8 cellular contexts compared by ENCODE assay signal in genomic region chr3:101685870-101686307, GRCh38. TPM values are rescaled to one million over a fixed set of nuclear protein-coding genes. Genes with fewer than 3 reads are reported as not detected.
DNase-seq lines count a peak whose midpoint lies in the region; ATAC-seq and TF ChIP-seq lines count a peak whose summit lies in the region.

No MANE protein-coding gene starts in this region.

- H2AFZ ChIP-seq in hepatocyte, result peak overlapping the region; percentile 63

- H3K4me3 Mint-ChIP-seq in CD8-positive, alpha-beta memory T cell, result peak overlapping the region; percentile 98 to 100 (median 100)
- peak overlapping the region; percentile 97 for H3K4me3 Mint-ChIP-seq in activated CD8-positive, alpha-beta T cell treated with anti-CD3 and anti-CD28 coated beads, Interleukin-2, amount 10 ng/mL, durations not matched to agents 7 days and 5 days

- H3K36me3 Mint-ChIP-seq in CD8-positive, alpha-beta memory T cell, result peaks cover 0 to 54% (median 20%) of the 10 kb centered on the region in 3 donors
- H3K36me3 Mint-ChIP-seq in activated CD8-positive, alpha-beta T cell treated with anti-CD3 and anti-CD28 coated beads, Interleukin-2, amount 10 ng/mL, durations not matched to agents 7 days and 5 days (ENCODE audit: low read depth), result peaks cover 43% of the 10 kb centered on the region

- peaks cover 25% of the 10 kb centered on the region for H4K20me1 ChIP-seq in hepatocyte (ENCODE audit: insufficient read depth, poor library complexity, severe bottlenecking)

- H3K4me1 ChIP-seq in CD8-positive, alpha-beta memory T cell (ENCODE audit: insufficient read depth, low read length), result peaks cover 34% of the 10 kb centered on the region
- H3K4me1 ChIP-seq in hepatocyte (ENCODE audit: insufficient read depth) (peaks cover 16% of the 10 kb centered on the region), spleen (peaks cover 27 to 93% (median 58%) of the 10 kb centered on the region in 6 donors)

- ATAC-seq in HG02759 (IDR thresholded peaks at IDR 0.05; ENCODE audit: unreplicated experiment), result peak; percentile 5
- peak; percentile 9 for ATAC-seq in activated CD8-positive, alpha-beta T cell treated with anti-CD3 and anti-CD28 coated beads, Interleukin-2, amount 10 ng/mL, durations not matched to agents 7 days and 5 days

- no peaks in the 10 kb centered on the region for H3K9me3 Mint-ChIP-seq in CD8-positive, alpha-beta memory T cell
- no peaks in the 10 kb centered on the region for H3K9me3 Mint-ChIP-seq in activated CD8-positive, alpha-beta T cell treated with anti-CD3 and anti-CD28 coated beads, Interleukin-2, amount 10 ng/mL, durations not matched to agents 7 days and 5 days (ENCODE audit: insufficient read depth)

- H3K79me2 ChIP-seq in hepatocyte, result peaks cover 52% of the 10 kb centered on the region

- POLR2A ChIA-PET in CD8-positive, alpha-beta memory T cell (lab: Charles Lee), result interaction anchor here (0.6 to 3.4 kb wide), 10 partner anchors 9 to 1425 kb away, joined by 3 to 45 read pairs (median 5); partner anchors contain the start of genes CEP97, NFKBIZ, NXPE3 and PCNP
- POLR2A ChIA-PET in activated CD8-positive, alpha-beta T cell treated with anti-CD3 and anti-CD28 coated beads, Interleukin-2, amount 10 ng/mL, durations not matched to agents 7 days and 5 days (lab: Charles Lee), result interaction anchor here (0.9 to 3.7 kb wide), 8 partner anchors 9 to 164 kb away, joined by 3 to 56 read pairs (median 6); partner anchors contain the start of genes CEP97, NFKBIZ and ZBTB11

- H3K9me3 ChIP-seq in CD8-positive, alpha-beta memory T cell (ENCODE audit: low read length), result no peaks in the 10 kb centered on the region
- H3K9me3 ChIP-seq in hepatocyte (ENCODE audit: low read depth) (no peaks in the 10 kb centered on the region), spleen (no peaks in the 10 kb centered on the region)

- peaks cover 28% of the 10 kb centered on the region for H3K36me3 ChIP-seq in CD8-positive, alpha-beta memory T cell (ENCODE audit: insufficient read depth, low read length)
- peaks cover 9% of the 10 kb centered on the region for H3K36me3 ChIP-seq in hepatocyte (replicated peaks; ENCODE audit: insufficient read depth, low read depth)
- peaks cover 4 to 49% (median 39%) of the 10 kb centered on the region in 6 donors for H3K36me3 ChIP-seq in spleen

- no peaks in the 10 kb centered on the region for H3K9me2 ChIP-seq in hepatocyte (replicated peaks; ENCODE audit: insufficient read depth)

- H3K4me1 Mint-ChIP-seq in CD8-positive, alpha-beta memory T cell, result peaks cover 35 to 57% (median 48%) of the 10 kb centered on the region in 3 donors
- H3K4me1 Mint-ChIP-seq in activated CD8-positive, alpha-beta T cell treated with anti-CD3 and anti-CD28 coated beads, Interleukin-2, amount 10 ng/mL, durations not matched to agents 7 days and 5 days (ENCODE audit: low read depth), result peaks cover 38% of the 10 kb centered on the region

- H3K27ac ChIP-seq in CD8-positive, alpha-beta memory T cell (ENCODE audit: low read depth, low read length), result peak overlapping the region; percentile 95
- H3K27ac ChIP-seq in hepatocyte, result peak overlapping the region; percentile 94
- H3K27ac ChIP-seq in spleen, result peak overlapping the region; percentile 85 to 96 (median 93)

- no peaks in the 10 kb centered on the region for H3K27me3 Mint-ChIP-seq in CD8-positive, alpha-beta memory T cell
- H3K27me3 Mint-ChIP-seq in activated CD8-positive, alpha-beta T cell treated with anti-CD3 and anti-CD28 coated beads, Interleukin-2, amount 10 ng/mL, durations not matched to agents 7 days and 5 days (ENCODE audit: low read depth), result no peaks in the 10 kb centered on the region

- peak overlapping the region; percentile 96 to 100 (median 99) for H3K27ac Mint-ChIP-seq in CD8-positive, alpha-beta memory T cell
- H3K27ac Mint-ChIP-seq in activated CD8-positive, alpha-beta T cell treated with anti-CD3 and anti-CD28 coated beads, Interleukin-2, amount 10 ng/mL, durations not matched to agents 7 days and 5 days, result peak overlapping the region; percentile 97

- no peak for DNase-seq in CD8-positive, alpha-beta memory T cell
- no peak for DNase-seq in activated CD8-positive, alpha-beta T cell treated with anti-CD3 and anti-CD28 coated beads, Interleukin-2, amount 10 ng/mL, durations not matched to agents 7 days and 5 days
- DNase-seq in hepatocyte (ENCODE audit: low spot score), result peak; percentile 24
- DNase-seq in spleen, result no peak
- no peak for DNase-seq in GOT3 (lab: John Stamatoyannopoulos, UW)
- no peak for DNase-seq in kidney tubule cell (ENCODE audit: low spot score)
- DNase-seq in NCI-H1694 (lab: John Stamatoyannopoulos, UW), result no peak

- TF ChIP-seq POLR2A in spleen (IDR thresholded peaks at IDR 0.05), result no peak

- peak overlapping the region; percentile 94 for H3K4me3 ChIP-seq in CD8-positive, alpha-beta memory T cell (ENCODE audit: low read length)
- H3K4me3 ChIP-seq in hepatocyte (peak overlapping the region; percentile 59), spleen (peak overlapping the region; percentile 47 to 80 (median 60))

- CTCF ChIA-PET in CD8-positive, alpha-beta memory T cell (lab: Charles Lee), result interaction anchor here (2.0 to 4.6 kb wide), 2 partner anchors 11 to 112 kb away, joined by 7 to 45 read pairs; partner anchors contain the start of genes PCNP and ZBTB11
- CTCF ChIA-PET in activated CD8-positive, alpha-beta T cell treated with anti-CD3 and anti-CD28 coated beads, Interleukin-2, amount 10 ng/mL, durations not matched to agents 7 days and 5 days (lab: Charles Lee), result interaction anchor here (0.6 to 3.4 kb wide), 9 partner anchors 9 to 543 kb away, joined by 3 to 28 read pairs (median 3); partner anchors contain the start of genes CEP97, PCNP, SENP7 and ZBTB11

- H3K27me3 ChIP-seq in CD8-positive, alpha-beta memory T cell (ENCODE audit: insufficient read depth, low read length, poor library complexity, severe bottlenecking), result no peaks in the 10 kb centered on the region
- H3K27me3 ChIP-seq in hepatocyte (no peaks in the 10 kb centered on the region), spleen (replicated peaks in 1 of 7) (no peaks in the 10 kb centered on the region)

- WGBS in hepatocyte (ENCODE audit: low lambda C conversion rate, missing lambda C conversion rate), result under 1% methylated on average over 11 of the region's 11 CpGs
- WGBS in spleen, 5 donors, result 3 to 7% (median 4%) methylated on average over 11 of the region's 11 CpGs

- TF ChIP-seq CTCF in hepatocyte (IDR thresholded peaks at IDR 0.05; ENCODE audit: poor library complexity) (no peak), spleen (IDR thresholded peaks at IDR 0.05 in 8 of 11, conservative IDR thresholded peaks at IDR 0.05 in 3 of 11) (no peak)

- intact Hi-C loops in spleen (cut with DNase I; ENCODE audit: low total_unique reads), result loop anchor here (5.0 kb wide), 1 partner anchor 36 kb away; the partner anchor contains the start of gene CEP97

- peak overlapping the region; percentile 91 for H3K4me2 ChIP-seq in hepatocyte

RNA-seq across cellular contexts. Expression of gene RPL24, which starts 0.6 kb away (rescaled TPM):
- total RNA-seq in CD8-positive, alpha-beta memory T cell, result 1,000 to 10,000 TPM; 1,569 to 1,633 TPM
- polyA plus RNA-seq in CD8-positive, alpha-beta memory T cell, result 973 TPM
- total RNA-seq in activated CD8-positive, alpha-beta T cell treated with anti-CD3 and anti-CD28 coated beads, Interleukin-2, amount 10 ng/mL, durations not matched to agents 7 days and 5 days, result 100 to 1,000 TPM; 948 to 978 TPM
- total RNA-seq in hepatocyte (1,543 and 1,615 TPM in 2 replicates), spleen (100 to 1,000 TPM; 652 to 978 (median 810) TPM)
- polyA plus RNA-seq in hepatocyte (346 and 401 TPM in 2 replicates), spleen (1,000 to 10,000 TPM; 2,892 to 4,324 (median 3,948) TPM)

RNA-seq across cellular contexts. Expression of gene ZBTB11, which starts 9.0 kb away (rescaled TPM):
- 10 to 100 TPM; 28.9 to 29.7 TPM for total RNA-seq in CD8-positive, alpha-beta memory T cell
- 14.5 TPM for polyA plus RNA-seq in CD8-positive, alpha-beta memory T cell
- total RNA-seq in activated CD8-positive, alpha-beta T cell treated with anti-CD3 and anti-CD28 coated beads, Interleukin-2, amount 10 ng/mL, durations not matched to agents 7 days and 5 days, result 10 to 100 TPM; 30.7 to 33.6 TPM
- total RNA-seq in hepatocyte (19.0 and 20.1 TPM in 2 replicates), spleen (10 to 100 TPM; 23.2 to 43.7 (median 26.3) TPM)
- polyA plus RNA-seq in hepatocyte (4.9 and 5.1 TPM in 2 replicates), spleen (1 to 10 TPM; 7.5 to 10.0 (median 9.0) TPM)

RNA-seq across cellular contexts. Expression of gene CEP97, which starts 38.5 kb away (rescaled TPM):
- 10 to 100 TPM; 16.6 to 17.3 TPM for total RNA-seq in CD8-positive, alpha-beta memory T cell
- 4.5 TPM for polyA plus RNA-seq in CD8-positive, alpha-beta memory T cell
- 10 to 100 TPM; 23.3 to 26.2 TPM for total RNA-seq in activated CD8-positive, alpha-beta T cell treated with anti-CD3 and anti-CD28 coated beads, Interleukin-2, amount 10 ng/mL, durations not matched to agents 7 days and 5 days
- 9.0 and 12.1 TPM in 2 replicates for total RNA-seq in hepatocyte
- 2.4 and 4.1 TPM in 2 replicates for polyA plus RNA-seq in hepatocyte
- 10 to 100 TPM in 3 of 7 donors, 1 to 10 TPM in 4; 8.7 to 18.2 (median 10.0) TPM for total RNA-seq in spleen
- polyA plus RNA-seq in spleen, result 1 to 10 TPM in 2 of 3 donors, under 1 TPM in 1; 1.00 to 2.2 (median 1.6) TPM
